8 cellular contexts compared by ENCODE assay signal in the genomic region with DNA sequence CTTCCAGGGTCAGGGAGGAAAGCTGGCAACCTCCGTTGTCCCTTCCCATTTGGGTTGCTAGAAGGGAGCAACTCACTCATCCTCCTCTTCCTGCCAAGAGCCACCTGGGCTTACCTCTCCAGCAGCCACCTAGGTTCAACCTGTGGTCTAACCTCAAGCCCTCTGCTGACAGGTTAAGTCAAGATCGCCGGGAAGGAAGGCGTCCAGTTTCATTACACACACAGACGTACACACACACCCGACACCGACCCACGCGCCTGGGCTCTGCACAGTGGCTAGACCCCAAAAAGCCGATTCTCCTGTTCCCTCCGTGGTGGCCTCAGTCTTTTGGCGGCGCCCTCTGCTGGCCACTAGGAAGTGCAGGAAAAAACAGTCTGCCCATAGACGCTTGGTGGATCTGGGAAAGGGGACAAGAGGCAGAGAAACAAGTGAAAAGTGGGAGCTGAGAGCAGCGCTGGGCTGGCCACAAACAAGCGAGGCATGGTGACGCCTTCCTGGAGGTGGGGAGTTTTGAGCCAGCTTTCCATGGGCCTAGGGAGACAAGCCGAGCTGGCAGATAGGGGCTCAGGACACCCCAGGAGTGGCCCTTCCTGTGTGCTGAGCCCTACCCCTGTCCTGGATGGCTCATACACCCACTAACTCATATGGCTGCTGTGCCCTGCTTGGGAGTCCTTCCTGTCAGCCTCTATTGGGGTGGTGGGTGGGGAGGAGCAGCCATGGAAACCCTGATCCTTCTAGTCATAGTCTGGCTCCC. TPM values are rescaled to one million over a fixed set of nuclear protein-coding genes. Genes with fewer than 3 reads are reported as not detected.
DNase-seq lines count a peak whose midpoint lies in the region; ATAC-seq, FAIRE-seq and TF ChIP-seq lines count a peak whose summit lies in the region.

No MANE protein-coding gene starts in this region.

- peak overlapping the region in 1 of 2 experiments; percentile 16; a peak in 1 of 4 replicates for H3K4me3 ChIP-seq in SK-N-SH (ENCODE audit: low read depth in 2 of 2, low read length in 1 of 2)
- H3K4me3 ChIP-seq in K562, result peak overlapping the region; percentile 22; the same call in 1 of the 2 replicates

- H2AFZ ChIP-seq in SK-N-SH (ENCODE audit: low read depth), result no peak overlapping the region
- peak overlapping the region; percentile 79 for H2AFZ ChIP-seq in K562 (ENCODE audit: low read depth, low read length)

- H3K9ac ChIP-seq in SK-N-SH (no peak overlapping the region), K562 (ENCODE audit: insufficient read depth in 1 of 2, low read depth in 2 of 2, low read length in 2 of 2) (peak overlapping the region; percentile 58 to 90)

- CTCF ChIA-PET in SK-N-SH (lab: Yijun Ruan, JAX), result interaction anchor here (0.6 to 12.1 kb wide), 78 partner anchors 10 to 566 kb away, joined by 3 to 212 read pairs (median 5); partner anchors contain the start of genes MRPS18A, TMEM63B and VEGFA
- CTCF ChIA-PET in K562 (lab: Yijun Ruan, JAX; ENCODE audit: low intra/inter-chr PET ratio), result interaction anchor here (0.7 to 2.9 kb wide), 6 partner anchors 77 to 407 kb away, joined by 3 to 23 read pairs (median 4); partner anchors contain the start of gene VEGFA

- H3K9me3 ChIP-seq in SK-N-SH, result no peaks in the 10 kb centered on the region
- no peaks in the 10 kb centered on the region for H3K9me3 ChIP-seq in K562 (replicated peaks; ENCODE audit: control insufficient read depth, insufficient read depth, low read depth, low read length)

- H3K36me3 ChIP-seq in SK-N-SH (replicated peaks in 1 of 2; ENCODE audit: control insufficient read depth in 1 of 2, insufficient read depth in 2 of 2, low read length in 1 of 2), result no peaks in the 10 kb centered on the region
- no peaks in the 10 kb centered on the region; the same call in 2 of the 3 replicates for H3K36me3 ChIP-seq in K562 (ENCODE audit: control insufficient read depth, insufficient read depth, low read length)

- H3K9me2 ChIP-seq in SK-N-SH, result no peaks in the 10 kb centered on the region

- H3K4me2 ChIP-seq in SK-N-SH (peak overlapping the region; percentile 71), K562 (ENCODE audit: insufficient read depth, low read length) (peak overlapping the region; percentile 84)

- no peaks in the 10 kb centered on the region for H3K9me1 ChIP-seq in K562 (ENCODE audit: control insufficient read depth, insufficient read depth, low read length)

- FAIRE-seq in K562 (lab: Jason Lieb, UNC), result peak; percentile 84

- peak; percentile 31 for ATAC-seq in HG02678 (IDR thresholded peaks at IDR 0.05; ENCODE audit: unreplicated experiment)
- peak; percentile 79 for ATAC-seq in K562

- H3K79me2 ChIP-seq in SK-N-SH (ENCODE audit: insufficient read depth) (no peaks in the 10 kb centered on the region), K562 (ENCODE audit: control insufficient read depth, insufficient read depth, low read length) (peaks cover 10% of the 10 kb centered on the region; the same call in 2 of the 3 replicates)

- H4K20me1 ChIP-seq in SK-N-SH (ENCODE audit: insufficient read depth), result no peaks in the 10 kb centered on the region
- no peaks in the 10 kb centered on the region for H4K20me1 ChIP-seq in K562 (replicated peaks; ENCODE audit: control insufficient read depth, insufficient read depth, low read length)

- DNase-seq in COLO829 (ENCODE audit: low spot score) (peak; percentile 82), SK-N-SH (peak; percentile 83), K562 (ENCODE audit: extremely low read depth in 1 of 4, low spot score in 3 of 4) (peak; percentile 80 to 94 (median 84)), islet precursor cell (peak; percentile 84), NCI-H1417 treated with DMSO at 0.1 percent for 48 hours (lab: John Stamatoyannopoulos, UW) (no peak)
- peak; percentile 35 for DNase-seq in stimulated activated CD4-positive, alpha-beta T cell treated with anti-CD3 and anti-CD28 coated beads, Interleukin-2, amount 100 ng/mL, for 4 hours (ENCODE audit: low read depth)
- no peak for DNase-seq in stimulated activated naive CD4-positive, alpha-beta T cell treated with Interleukin-2 at 50 U/mL for 16 hours (lab: John Stamatoyannopoulos, UW)

- H3K4me1 ChIP-seq in SK-N-SH (ENCODE audit: control insufficient read depth in 1 of 2, insufficient read depth in 2 of 2, low read depth in 1 of 2, low read length in 1 of 2) (peaks cover 35 to 70% of the 10 kb centered on the region in 2 experiments), K562 (replicated peaks in 1 of 2; ENCODE audit: control insufficient read depth in 2 of 2, insufficient read depth in 2 of 2, low read length in 2 of 2) (peaks cover 53 to 69% of the 10 kb centered on the region in 2 experiments; a peak in 4 of 5 replicates)

- peak; percentile 91 for TF ChIP-seq CTCF in SK-N-SH (IDR thresholded peaks at IDR 0.05)
- TF ChIP-seq CTCF in K562 (IDR thresholded peaks at IDR 0.05 in 2 of 3, conservative IDR thresholded peaks at IDR 0.05 in 1 of 3; ENCODE audit: insufficient read depth in 2 of 3, low read depth in 1 of 3, low read length in 3 of 3), result peak; percentile 93 to 99 (median 94)

- POLR2A ChIA-PET in SK-N-SH (lab: Yijun Ruan, JAX), result interaction anchor here (0.7 to 5.3 kb wide), 13 partner anchors 8 to 439 kb away, joined by 3 to 60 read pairs (median 6); partner anchors contain the start of genes MAD2L1BP, SLC29A1 and VEGFA
- POLR2A ChIA-PET in K562 (lab: Yijun Ruan, JAX), result interaction anchor here (0.6 to 4.0 kb wide), 13 partner anchors 11 to 346 kb away, joined by 3 to 26 read pairs (median 4); partner anchors contain the start of gene VEGFA

- 2% methylated on average over 7 of the region's 18 CpGs for WGBS in SK-N-SH (ENCODE audit: low lambda C conversion rate)
- 6% methylated on average over 18 of the region's 18 CpGs for WGBS in K562 (ENCODE audit: insufficient coverage, low coverage, missing lambda C conversion rate)

- H3K27me3 ChIP-seq in SK-N-SH (ENCODE audit: insufficient read depth) (no peaks in the 10 kb centered on the region), K562 (ENCODE audit: control insufficient read depth in 2 of 2, insufficient read depth in 2 of 2, low read length in 2 of 2) (no peaks in the 10 kb centered on the region)

- H3K27ac ChIP-seq in SK-N-SH (ENCODE audit: low read depth in 2 of 2, low read length in 1 of 2) (peak overlapping the region in 1 of 2 experiments; percentile 99; a peak in 2 of 4 replicates), K562 (ENCODE audit: extremely low read depth, low read depth, low read length) (peak overlapping the region; percentile 80)

- H3F3A ChIP-seq in SK-N-SH (replicated peaks; ENCODE audit: insufficient read depth), result peaks cover 23% of the 10 kb centered on the region

- intact Hi-C loops in K562 (cut with micrococcal nuclease), result loop anchor here (1.0 to 10.0 kb wide), 8 partner anchors 16 to 810 kb away; no protein-coding TSS in a partner anchor

- no peak for TF ChIP-seq POLR2A in K562 (conservative IDR thresholded peaks at IDR 0.05)

- in situ Hi-C loops in K562 (cut with MboI), result loop anchor here (5.0 kb wide), 1 partner anchor 407 kb away; no protein-coding TSS in a partner anchor

- TF ChIP-seq RAD21 in SK-N-SH (IDR thresholded peaks at IDR 0.05; ENCODE audit: low read length), result peak; percentile 88
- TF ChIP-seq RAD21 in K562 (CRISPR knock-in tag; conservative IDR thresholded peaks at IDR 0.05 in 1 of 2, IDR thresholded peaks at IDR 0.05 in 1 of 2), result peak; percentile 94 to 95

- TF ChIP-seq EP300 in SK-N-SH (IDR thresholded peaks at IDR 0.05; ENCODE audit: borderline replicate concordance in 1 of 2, low read depth in 1 of 2, low read length in 1 of 2), result peak in 1 of 2 experiments; percentile 8; a peak in 1 of 4 replicates
- TF ChIP-seq EP300 in K562 (IDR thresholded peaks at IDR 0.05; ENCODE audit: low read length), result peak; percentile 36

- BruUV-seq in K562 (replicated peaks; lab: Mats Ljungman, UMichigan), result TSS peak; percentile 74

RNA-seq across cellular contexts. Expression of gene MRPL14, which starts 52.7 kb away (rescaled TPM):
- polyA plus RNA-seq in SK-N-SH (2012; rRNA removed), result 92.4 and 97.0 TPM in 2 replicates
- 72.1 and 86.3 TPM in 2 replicates for polyA plus RNA-seq in SK-N-SH (2012; cell fraction: cytosol; rRNA removed)
- 39.4 and 45.0 TPM in 2 replicates for polyA plus RNA-seq in SK-N-SH (2012; cell fraction: nucleus; rRNA removed)
- 39.2 and 66.5 TPM in 2 replicates for total RNA-seq in K562 (2011; cell fraction: chromatin; rRNA removed; ENCODE audit: low replicate concordance)
- total RNA-seq in K562 (2011; cell fraction: nucleolus; rRNA removed), result 54.2 and 60.8 TPM in 2 replicates
- 55.7 and 67.6 TPM in 2 replicates for total RNA-seq in K562 (2011; cell fraction: nucleoplasm; rRNA removed)
- 166 and 199 TPM in 2 replicates for total RNA-seq in K562 (2014; rRNA removed)
- total RNA-seq in K562 (2014; rRNA removed; fragmentation: Illumina TruSeq; extraction: Trizol), result 97.5 and 126 TPM in 2 replicates
- total RNA-seq in K562 (2015; rRNA removed; fragmentation: Illumina TruSeq; extraction: Trizol), result 130 and 136 TPM in 2 replicates
- total RNA-seq in K562 (2021), result 143 and 149 TPM in 2 replicates
- polyA plus RNA-seq in K562 (2011; rRNA removed), result 145 and 165 TPM in 2 replicates
- 149 and 217 TPM in 2 replicates for polyA plus RNA-seq in K562 (2011; cell fraction: cytosol; rRNA removed)
- polyA plus RNA-seq in K562 (2011; cell fraction: nucleus; rRNA removed), result 68.7 and 82.6 TPM in 2 replicates
- 102 and 171 TPM in 2 replicates for polyA plus RNA-seq in K562 (2012)
- polyA plus RNA-seq in K562 (2014; fragmentation: Illumina TruSeq; extraction: Trizol), result 134 and 163 TPM in 2 replicates
- 100 to 1,000 TPM; 414 to 424 TPM for polyA plus RNA-seq in K562 (2014; fragmentation: Nextera tagmentation; extraction: Ambion mirVana)
- 195 and 240 TPM in 2 replicates for polyA plus RNA-seq in K562 (2014; rRNA removed)
- polyA minus RNA-seq in K562 (2011; rRNA and poly(A)+ RNA removed), result 39.8 and 41.8 TPM in 2 replicates
- 38.6 and 39.1 TPM in 2 replicates for polyA minus RNA-seq in K562 (2011; cell fraction: cytosol; rRNA and poly(A)+ RNA removed)
- 15.3 and 25.4 TPM in 2 replicates for polyA minus RNA-seq in K562 (2011; cell fraction: nucleus; rRNA and poly(A)+ RNA removed)

RNA-seq across cellular contexts. Expression of gene TMEM63B, which starts 52.8 kb away (rescaled TPM):
- polyA plus RNA-seq in SK-N-SH (2012; rRNA removed) (52.7 and 63.2 TPM in 2 replicates), K562 (2011; rRNA removed) (37.0 and 59.6 TPM in 2 replicates), K562 (2014; fragmentation: Illumina TruSeq; extraction: Trizol) (32.5 and 35.7 TPM in 2 replicates), K562 (2014; fragmentation: Nextera tagmentation; extraction: Ambion mirVana) (under 1 TPM; 0.14 to 0.17 TPM), K562 (2014; rRNA removed) (26.8 and 31.0 TPM in 2 replicates)
- 26.9 and 37.6 TPM in 2 replicates for polyA plus RNA-seq in SK-N-SH (2012; cell fraction: cytosol; rRNA removed)
- 97.6 and 129 TPM in 2 replicates for polyA plus RNA-seq in SK-N-SH (2012; cell fraction: nucleus; rRNA removed)
- 125 and 274 TPM in 2 replicates for total RNA-seq in K562 (2011; cell fraction: chromatin; rRNA removed; ENCODE audit: low replicate concordance)
- total RNA-seq in K562 (2011; cell fraction: nucleolus; rRNA removed), result 162 and 166 TPM in 2 replicates
- 160 TPM in 2 replicates for total RNA-seq in K562 (2011; cell fraction: nucleoplasm; rRNA removed)
- total RNA-seq in K562 (2014; rRNA removed) (12.6 and 22.5 TPM in 2 replicates), K562 (2014; rRNA removed; fragmentation: Illumina TruSeq; extraction: Trizol) (10.8 and 14.4 TPM in 2 replicates), K562 (2015; rRNA removed; fragmentation: Illumina TruSeq; extraction: Trizol) (14.0 and 14.3 TPM in 2 replicates), K562 (2021) (39.2 and 39.4 TPM in 2 replicates)
- polyA plus RNA-seq in K562 (2011; cell fraction: cytosol; rRNA removed), result 69.9 and 86.4 TPM in 2 replicates
- 128 and 148 TPM in 2 replicates for polyA plus RNA-seq in K562 (2011; cell fraction: nucleus; rRNA removed)
- 27.9 and 28.7 TPM in 2 replicates for polyA plus RNA-seq in K562 (2012)
- polyA minus RNA-seq in K562 (2011; rRNA and poly(A)+ RNA removed), result 52.7 and 68.9 TPM in 2 replicates
- polyA minus RNA-seq in K562 (2011; cell fraction: cytosol; rRNA and poly(A)+ RNA removed), result 35.2 and 46.9 TPM in 2 replicates
- 25.6 and 33.4 TPM in 2 replicates for polyA minus RNA-seq in K562 (2011; cell fraction: nucleus; rRNA and poly(A)+ RNA removed)

Comparison
In these comparisons a context has a peak if more than half of its experiments do, and no peak if none do; other contexts are left out.
1. DNase-seq: peak in COLO829 (single experiment), SK-N-SH (single experiment), K562 (4 of 4), islet precursor cell (single experiment) and stimulated activated CD4-positive, alpha-beta T cell treated with anti-CD3 and anti-CD28 coated beads, Interleukin-2, amount 100 ng/mL, for 4 hours (single experiment); none in stimulated activated naive CD4-positive, alpha-beta T cell treated with Interleukin-2 at 50 U/mL for 16 hours (single experiment) and NCI-H1417 treated with DMSO at 0.1 percent for 48 hours (single experiment).